13 cellular contexts compared by ENCODE assay signal in the genomic region with DNA sequence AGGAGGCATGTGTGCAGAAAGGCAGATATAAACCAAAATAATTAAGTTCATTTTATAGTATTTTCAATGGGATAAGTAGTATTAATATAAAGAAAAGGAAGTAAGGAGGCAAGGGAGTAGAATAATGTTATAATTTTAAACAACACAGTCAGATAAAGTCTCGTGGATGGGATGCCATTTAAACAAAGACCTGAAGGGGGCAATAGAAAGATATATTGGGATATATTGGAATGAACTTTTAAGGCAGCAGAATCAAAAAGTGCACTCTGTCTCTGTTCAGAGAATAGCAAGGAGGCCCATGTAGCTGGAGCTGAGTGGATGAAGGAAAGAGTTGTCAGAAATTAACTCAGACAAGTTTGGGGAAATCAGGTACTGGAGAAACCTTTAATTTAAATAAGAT.
A peak's percentile ranks its signal among the peaks of the same experiment; 100 is the strongest.
DNase-seq lines count a peak whose midpoint lies in the region; ATAC-seq, FAIRE-seq and TF ChIP-seq lines count a peak whose summit lies in the region.
"Had no signal": no experiment of that assay in that cellular context is flagged by ENCODE, and none has a peak within 500 bp of the region (broad histone marks: within the 10 kb centered on the region; RNA-seq: fewer than 3 reads in every experiment).

No MANE protein-coding gene starts in this region.

- no peaks in the 10 kb centered on the region for H3K9me3 ChIP-seq in OCI-LY7 (ENCODE audit: low read length)

- no peak for DNase-seq in GM12865 (ENCODE audit: low read depth)
- DNase-seq in OCI-LY7 (ENCODE audit: low spot score): peak; percentile 12
- DNase-seq in fibroblast of peridontal ligament (ENCODE audit: extremely low read depth): peak; percentile 1
- DNase-seq in NCI-H510A (lab: John Stamatoyannopoulos, UW): no peak
- DNase-seq in DMS153 treated with DMSO at 0.1 percent for 48 hours (lab: John Stamatoyannopoulos, UW; ENCODE audit: unreplicated experiment): no peak
- DNase-seq: activated CD4-positive, alpha-beta T cell treated with anti-CD3 and anti-CD28 coated beads for 36 hours; activated naive CD4-positive, alpha-beta T cell treated with anti-CD3 and anti-CD28 coated beads, Interleukin-2, amount 10 ng/mL, durations not matched to agents 7 days and 5 days; CD4-positive, alpha-beta T cell; naive B cell had no signal

- TF ChIP-seq CTCF in GM12865 (IDR thresholded peaks at IDR 0.05; ENCODE audit: insufficient read depth, low read depth, low read length, missing control alignments): peak; percentile 11
- TF ChIP-seq CTCF in OCI-LY7 (conservative IDR thresholded peaks at IDR 0.05; ENCODE audit: low read length): peak; percentile 68

- ATAC-seq in GM18861 (IDR thresholded peaks at IDR 0.05; ENCODE audit: unreplicated experiment): no peak
- ATAC-seq in GM19467 (IDR thresholded peaks at IDR 0.05; ENCODE audit: unreplicated experiment): no peak
- ATAC-seq: activated CD4-positive, alpha-beta T cell treated with anti-CD3 and anti-CD28 coated beads for 36 hours had no signal

- intact Hi-C loops in OCI-LY7 (cut with micrococcal nuclease; ENCODE audit: unreplicated experiment): loop anchor here (5.0 kb wide), 1 partner anchor 102 kb away; no protein-coding TSS in a partner anchor

- no TSS peak for BruUV-seq in OCI-LY7 (replicated peaks; lab: Mats Ljungman, UMichigan)

- no peaks in the 10 kb centered on the region for H3K4me1 ChIP-seq in OCI-LY7 (ENCODE audit: insufficient read depth, low read length, poor library complexity, severe bottlenecking)

- H3K4me3 ChIP-seq in GM12865 (ENCODE audit: low read depth, low read length) (no peak overlapping the region), OCI-LY7 (ENCODE audit: low read depth, low read length, poor library complexity, severe bottlenecking) (no peak overlapping the region)

- FAIRE-seq in A204.1 (lab: Jason Lieb, UNC): peak; percentile 82

- no peaks in the 10 kb centered on the region for H4K20me1 ChIP-seq in OCI-LY7 (ENCODE audit: insufficient read depth, low read length)

- no peak overlapping the region for H2AFZ ChIP-seq in OCI-LY7 (ENCODE audit: low read length)

- H3K27ac ChIP-seq in OCI-LY7 (ENCODE audit: low read depth, low read length, poor library complexity, severe bottlenecking): no peak overlapping the region
- H3K27ac ChIP-seq: KMS-11 had no signal

- no peaks in the 10 kb centered on the region for H3K9me2 ChIP-seq in OCI-LY7 (ENCODE audit: insufficient read depth, low read length)

- POLR2A ChIA-PET in OCI-LY7 (lab: Charles Lee): no interaction called here

- no peaks in the 10 kb centered on the region for H3K36me3 ChIP-seq in OCI-LY7 (ENCODE audit: insufficient read depth, low read length)

- no peaks in the 10 kb centered on the region for H3K79me2 ChIP-seq in OCI-LY7 (ENCODE audit: insufficient read depth, low read depth, low read length)

- no peak overlapping the region for H3K4me2 ChIP-seq in OCI-LY7 (ENCODE audit: low read length)
- H3K4me2 ChIP-seq: KMS-11 had no signal

- CTCF ChIA-PET in OCI-LY7 (lab: Charles Lee; ENCODE audit: unreplicated experiment): no interaction called here

Comparison
In these comparisons a context has a peak if more than half of its experiments do, and no peak if none do; other contexts are left out.
1. DNase-seq: peak in OCI-LY7 (single experiment) and fibroblast of peridontal ligament (single experiment); none in GM12865 (single experiment), NCI-H510A (single experiment) and DMS153 treated with DMSO at 0.1 percent for 48 hours (single experiment).